15 cellular contexts compared by ENCODE assay signal in the genomic region with DNA sequence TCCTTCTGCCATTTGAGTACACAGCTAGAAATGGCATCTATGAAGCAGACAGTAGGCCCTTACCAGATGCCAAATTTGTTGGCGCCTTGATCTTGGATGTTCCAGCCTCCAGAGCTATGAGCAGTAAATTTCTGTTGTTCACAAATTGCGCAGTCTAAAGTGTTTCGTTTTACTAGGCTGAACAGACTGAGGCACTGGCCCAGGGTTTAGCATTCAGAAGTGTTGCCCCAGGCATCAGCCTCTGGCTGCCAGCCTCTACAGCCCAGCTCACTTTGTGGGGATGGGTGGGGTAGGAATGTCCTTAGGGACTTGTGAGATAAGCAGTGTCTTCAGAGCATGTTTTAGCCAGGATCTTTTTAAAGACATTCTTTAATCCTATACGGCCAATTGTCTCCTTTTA. TPM values are rescaled to one million over a fixed set of nuclear protein-coding genes. Genes with fewer than 3 reads are reported as not detected.
DNase-seq lines count a peak whose midpoint lies in the region; ATAC-seq lines count a peak whose summit lies in the region.
"Had no signal": no experiment of that assay in that cellular context is flagged by ENCODE, and none has a peak within 500 bp of the region (broad histone marks: within the 10 kb centered on the region; RNA-seq: fewer than 3 reads in every experiment).

No MANE protein-coding gene starts in this region.

- DNase-seq in NCI-H82 (lab: John Stamatoyannopoulos, UW), result peak; percentile 54
- DNase-seq in NCI-H82 treated with DMSO at 0.1 percent for 48 hours (lab: John Stamatoyannopoulos, UW; ENCODE audit: unreplicated experiment), result no peak
- DNase-seq in NCI-H446 treated with DMSO at 0.1 percent for 48 hours (lab: John Stamatoyannopoulos, UW), result peak; percentile 47
- peak; percentile 9 for DNase-seq in fibroblast of the conjunctiva (ENCODE audit: low read depth)
- DNase-seq in effector CD8-positive, alpha-beta T cell (lab: John Stamatoyannopoulos, UW), result no peak
- DNase-seq in activated T-helper 2 cell treated with anti-CD3 and anti-CD28 coated beads, Interferon-gamma antibody, Interleukin-2, Interleukin-4, amounts not matched to agents 10 μg/mL and 5 μg/mL and 100 μg/mL, durations not matched to agents 14 hours and 24 hours and 36 hours (ENCODE audit: low spot score), result no peak
- DNase-seq: activated effector memory CD4-positive, alpha-beta T cell treated with anti-CD3 and anti-CD28 coated beads, Interleukin-2, amount 50 U/mL, for 16 hours; central memory CD4-positive, alpha-beta T cell; NCI-H1105; NCI-H2171; SHP77; stimulated activated naive CD8-positive, alpha-beta T cell treated with anti-CD3 and anti-CD28 coated beads, Interleukin-15, amount 100 ng/mL, for 72 hours; upper lobe of right lung had no signal

- H3K9me3 Mint-ChIP-seq in stimulated activated memory B cell treated with anti-CD40 and anti-IgM and Interleukin-4, amounts not matched to agents 10 μg/mL and 1 μg/mL and 100 μg/mL, for 72 hours, result no peaks in the 10 kb centered on the region
- no peaks in the 10 kb centered on the region for H3K9me3 Mint-ChIP-seq in activated T-helper 2 cell treated with anti-CD3 and anti-CD28 coated beads, Interferon-gamma antibody, Interleukin-2, Interleukin-4, amounts not matched to agents 10 μg/mL and 5 μg/mL and 100 μg/mL, durations not matched to agents 14 hours and 24 hours and 36 hours
- H3K9me3 Mint-ChIP-seq: stimulated activated naive CD8-positive, alpha-beta T cell treated with anti-CD3 and anti-CD28 coated beads, Interleukin-15, amount 100 ng/mL, for 72 hours had no signal

- peaks cover 42% of the 10 kb centered on the region for H3K4me1 Mint-ChIP-seq in stimulated activated memory B cell treated with anti-CD40 and anti-IgM and Interleukin-4, amounts not matched to agents 10 μg/mL and 1 μg/mL and 100 μg/mL, for 72 hours
- peaks cover 15% of the 10 kb centered on the region for H3K4me1 Mint-ChIP-seq in activated T-helper 2 cell treated with anti-CD3 and anti-CD28 coated beads, Interferon-gamma antibody, Interleukin-2, Interleukin-4, amounts not matched to agents 10 μg/mL and 5 μg/mL and 100 μg/mL, durations not matched to agents 14 hours and 24 hours and 36 hours (ENCODE audit: low read depth)

- intact Hi-C loops in activated T-helper 2 cell treated with anti-CD3 and anti-CD28 coated beads, Interferon-gamma antibody, Interleukin-2, Interleukin-4, amounts not matched to agents 10 μg/mL and 5 μg/mL and 100 μg/mL, durations not matched to agents 14 hours and 24 hours and 36 hours (cut with micrococcal nuclease), result no loop called here

- ATAC-seq in stimulated activated memory B cell treated with anti-CD40 and anti-IgM and Interleukin-4, amounts not matched to agents 10 μg/mL and 1 μg/mL and 100 μg/mL, for 72 hours, result no peak
- no peak for ATAC-seq in activated CD4-positive, CD25-positive, alpha-beta regulatory T cell treated with anti-CD3 and anti-CD28 coated beads, Interleukin-2, amount 50 U/mL, for 24 hours
- ATAC-seq: stimulated activated naive CD8-positive, alpha-beta T cell treated with anti-CD3 and anti-CD28 coated beads, Interleukin-15, amount 100 ng/mL, for 72 hours; upper lobe of right lung had no signal

- H3K27ac Mint-ChIP-seq in stimulated activated memory B cell treated with anti-CD40 and anti-IgM and Interleukin-4, amounts not matched to agents 10 μg/mL and 1 μg/mL and 100 μg/mL, for 72 hours, result peak overlapping the region; percentile 52
- no peak overlapping the region for H3K27ac Mint-ChIP-seq in activated T-helper 2 cell treated with anti-CD3 and anti-CD28 coated beads, Interferon-gamma antibody, Interleukin-2, Interleukin-4, amounts not matched to agents 10 μg/mL and 5 μg/mL and 100 μg/mL, durations not matched to agents 14 hours and 24 hours and 36 hours

- H3K36me3 Mint-ChIP-seq in stimulated activated memory B cell treated with anti-CD40 and anti-IgM and Interleukin-4, amounts not matched to agents 10 μg/mL and 1 μg/mL and 100 μg/mL, for 72 hours, result no peaks in the 10 kb centered on the region
- H3K36me3 Mint-ChIP-seq in activated T-helper 2 cell treated with anti-CD3 and anti-CD28 coated beads, Interferon-gamma antibody, Interleukin-2, Interleukin-4, amounts not matched to agents 10 μg/mL and 5 μg/mL and 100 μg/mL, durations not matched to agents 14 hours and 24 hours and 36 hours (ENCODE audit: low read depth), result no peaks in the 10 kb centered on the region

- H3K4me3 Mint-ChIP-seq in stimulated activated memory B cell treated with anti-CD40 and anti-IgM and Interleukin-4, amounts not matched to agents 10 μg/mL and 1 μg/mL and 100 μg/mL, for 72 hours, result no peak overlapping the region
- H3K4me3 Mint-ChIP-seq in activated T-helper 2 cell treated with anti-CD3 and anti-CD28 coated beads, Interferon-gamma antibody, Interleukin-2, Interleukin-4, amounts not matched to agents 10 μg/mL and 5 μg/mL and 100 μg/mL, durations not matched to agents 14 hours and 24 hours and 36 hours (ENCODE audit: low read depth), result no peak overlapping the region
- H3K4me3 Mint-ChIP-seq: stimulated activated naive CD8-positive, alpha-beta T cell treated with anti-CD3 and anti-CD28 coated beads, Interleukin-15, amount 100 ng/mL, for 72 hours had no signal

- no peaks in the 10 kb centered on the region for H3K27me3 Mint-ChIP-seq in stimulated activated memory B cell treated with anti-CD40 and anti-IgM and Interleukin-4, amounts not matched to agents 10 μg/mL and 1 μg/mL and 100 μg/mL, for 72 hours
- H3K27me3 Mint-ChIP-seq in activated T-helper 2 cell treated with anti-CD3 and anti-CD28 coated beads, Interferon-gamma antibody, Interleukin-2, Interleukin-4, amounts not matched to agents 10 μg/mL and 5 μg/mL and 100 μg/mL, durations not matched to agents 14 hours and 24 hours and 36 hours (ENCODE audit: low read depth), result peaks cover 5% of the 10 kb centered on the region
- H3K27me3 Mint-ChIP-seq: stimulated activated naive CD8-positive, alpha-beta T cell treated with anti-CD3 and anti-CD28 coated beads, Interleukin-15, amount 100 ng/mL, for 72 hours had no signal

RNA-seq across cellular contexts. Expression of gene MGAT5, which starts 51.5 kb away (rescaled TPM):
- 14.0 and 14.1 TPM in 2 replicates for total RNA-seq in activated T-helper 2 cell treated with anti-CD3 and anti-CD28 coated beads, Interferon-gamma antibody, Interleukin-2, Interleukin-4, amounts not matched to agents 10 μg/mL and 5 μg/mL and 100 μg/mL, durations not matched to agents 14 hours and 24 hours and 36 hours

Comparison
In these comparisons a context has a peak if more than half of its experiments do, and no peak if none do; other contexts are left out.
1. DNase-seq: peak in NCI-H82 (single experiment), NCI-H446 treated with DMSO at 0.1 percent for 48 hours (single experiment) and fibroblast of the conjunctiva (single experiment); none in NCI-H82 treated with DMSO at 0.1 percent for 48 hours (single experiment), effector CD8-positive, alpha-beta T cell (single experiment) and activated T-helper 2 cell treated with anti-CD3 and anti-CD28 coated beads, Interferon-gamma antibody, Interleukin-2, Interleukin-4, amounts not matched to agents 10 μg/mL and 5 μg/mL and 100 μg/mL, durations not matched to agents 14 hours and 24 hours and 36 hours (single experiment).